1 cellular context compared by ENCODE assay signal in genomic region chr1:206074839-206075238, GRCh38.
TF ChIP-seq lines count a peak whose summit lies in the region.

No MANE protein-coding gene starts in this region.

TF ChIP-seq in K562, 482 proteins besides CTCF, POLR2A, EP300 and RAD21 (continues in another document):
- TF ChIP-seq ZFPM2 (CRISPR knock-in tag; IDR thresholded peaks at IDR 0.05) (no peak), TAF9B (IDR thresholded peaks at IDR 0.05; ENCODE audit: partially characterized antibody) (no peak), ZNF668 (CRISPR knock-in tag; IDR thresholded peaks at IDR 0.05) (no peak), GABPB2 (CRISPR knock-in tag; conservative IDR thresholded peaks at IDR 0.05) (no peak), BRD4 (IDR thresholded peaks at IDR 0.05) (no peak), ZNF511 (CRISPR knock-in tag; IDR thresholded peaks at IDR 0.05) (no peak), ZNF778 (CRISPR knock-in tag; IDR thresholded peaks at IDR 0.05) (no peak), ZBTB26 (CRISPR knock-in tag; IDR thresholded peaks at IDR 0.05) (no peak), CBX1 (IDR thresholded peaks at IDR 0.05; ENCODE audit: low read depth) (no peak), HINFP (tag; conservative IDR thresholded peaks at IDR 0.05; ENCODE audit: low read depth) (no peak), SLC30A9 (CRISPR knock-in tag; IDR thresholded peaks at IDR 0.05) (no peak), LCOR (CRISPR knock-in tag; IDR thresholded peaks at IDR 0.05) (peak; percentile 76; the same call in 1 of the 2 replicates), HCFC1 (IDR thresholded peaks at IDR 0.05; ENCODE audit: low read depth, low read length) (no peak), ZNF134 (CRISPR knock-in tag; conservative IDR thresholded peaks at IDR 0.05) (no peak), ZNF589 (CRISPR knock-in tag; IDR thresholded peaks at IDR 0.05; ENCODE audit: low read depth) (peak; percentile 93), ATF4 (CRISPR knock-in tag; IDR thresholded peaks at IDR 0.05) (no peak), E2F5 (CRISPR knock-in tag; IDR thresholded peaks at IDR 0.05) (no peak), ARID3A (IDR thresholded peaks at IDR 0.05; ENCODE audit: borderline replicate concordance, low read depth, low read length) (0 out of 2 replicates have a peak, but pooled peaks have one; percentile 30), ELF4 (CRISPR knock-in tag; IDR thresholded peaks at IDR 0.05) (peak; percentile 38; the same call in 1 of the 2 replicates), RFX5 (IDR thresholded peaks at IDR 0.05; ENCODE audit: low read depth, low read length) (no peak), CBFB (CRISPR knock-in tag; IDR thresholded peaks at IDR 0.05) (no peak), OTX1 (CRISPR knock-in tag; IDR thresholded peaks at IDR 0.05) (no peak), ELK1 (CRISPR knock-in tag; IDR thresholded peaks at IDR 0.05) (no peak), HDAC1 (IDR thresholded peaks at IDR 0.05) (0 out of 4 replicates have a peak, but pooled peaks of 1 of the 2 experiments have one; percentile 25), NR3C1 (CRISPR knock-in tag; IDR thresholded peaks at IDR 0.05) (no peak), EWSR1 (IDR thresholded peaks at IDR 0.05; ENCODE audit: borderline replicate concordance, low read depth, partially characterized antibody) (no peak), ZNF75A (CRISPR knock-in tag; IDR thresholded peaks at IDR 0.05) (no peak), ETV6 (IDR thresholded peaks at IDR 0.05; ENCODE audit: borderline replicate concordance in 1 of 2, low read depth in 2 of 2, low read length in 1 of 2) (no peak), ETV6 (CRISPR knock-in tag; IDR thresholded peaks at IDR 0.05; ENCODE audit: borderline replicate concordance) (no peak), TEAD2 (tag; IDR thresholded peaks at IDR 0.05) (0 out of 2 replicates have a peak, but pooled peaks have one; percentile 5), ZNF512 (tag; IDR thresholded peaks at IDR 0.05) (no peak), JUN (IDR thresholded peaks at IDR 0.05; ENCODE audit: borderline replicate concordance, low read depth, low read length) (no peak; the same call in 1 of the 2 replicates), JUN (CRISPR knock-in tag; IDR thresholded peaks at IDR 0.05; ENCODE audit: borderline replicate concordance) (no peak), RB1 (IDR thresholded peaks at IDR 0.05; ENCODE audit: low read depth) (no peak), ATF6 (CRISPR knock-in tag; IDR thresholded peaks at IDR 0.05) (no peak), RFX7 (CRISPR knock-in tag; IDR thresholded peaks at IDR 0.05) (no peak), XRCC3 (IDR thresholded peaks at IDR 0.05) (no peak), BCLAF1 (IDR thresholded peaks at IDR 0.05; ENCODE audit: borderline replicate concordance in 1 of 2, control insufficient read depth in 1 of 2, low read depth in 2 of 2, low read length in 1 of 2) (no peak), PRMT5 (CRISPR knock-in tag; IDR thresholded peaks at IDR 0.05) (no peak), BRD9 (IDR thresholded peaks at IDR 0.05; ENCODE audit: low read depth, partially characterized antibody) (no peak), NELFE (IDR thresholded peaks at IDR 0.05; ENCODE audit: insufficient read depth, insufficient read length) (no peak), TAF1 (IDR thresholded peaks at IDR 0.05; ENCODE audit: control insufficient read depth, extremely low read depth, insufficient read depth, low read length, severe bottlenecking) (no peak), ETS2 (tag; IDR thresholded peaks at IDR 0.05; ENCODE audit: borderline replicate concordance, poor library complexity, severe bottlenecking) (no peak), GABPA (tag; conservative IDR thresholded peaks at IDR 0.05; ENCODE audit: low read depth) (no peak), TFAP4 (CRISPR knock-in tag; IDR thresholded peaks at IDR 0.05; ENCODE audit: borderline replicate concordance) (no peak), TSHZ1 (CRISPR knock-in tag; IDR thresholded peaks at IDR 0.05) (no peak), SRF (CRISPR knock-in tag; IDR thresholded peaks at IDR 0.05) (no peak)
